Comparison of ENCODE assay signal across 1 cellular context in the genomic region with DNA sequence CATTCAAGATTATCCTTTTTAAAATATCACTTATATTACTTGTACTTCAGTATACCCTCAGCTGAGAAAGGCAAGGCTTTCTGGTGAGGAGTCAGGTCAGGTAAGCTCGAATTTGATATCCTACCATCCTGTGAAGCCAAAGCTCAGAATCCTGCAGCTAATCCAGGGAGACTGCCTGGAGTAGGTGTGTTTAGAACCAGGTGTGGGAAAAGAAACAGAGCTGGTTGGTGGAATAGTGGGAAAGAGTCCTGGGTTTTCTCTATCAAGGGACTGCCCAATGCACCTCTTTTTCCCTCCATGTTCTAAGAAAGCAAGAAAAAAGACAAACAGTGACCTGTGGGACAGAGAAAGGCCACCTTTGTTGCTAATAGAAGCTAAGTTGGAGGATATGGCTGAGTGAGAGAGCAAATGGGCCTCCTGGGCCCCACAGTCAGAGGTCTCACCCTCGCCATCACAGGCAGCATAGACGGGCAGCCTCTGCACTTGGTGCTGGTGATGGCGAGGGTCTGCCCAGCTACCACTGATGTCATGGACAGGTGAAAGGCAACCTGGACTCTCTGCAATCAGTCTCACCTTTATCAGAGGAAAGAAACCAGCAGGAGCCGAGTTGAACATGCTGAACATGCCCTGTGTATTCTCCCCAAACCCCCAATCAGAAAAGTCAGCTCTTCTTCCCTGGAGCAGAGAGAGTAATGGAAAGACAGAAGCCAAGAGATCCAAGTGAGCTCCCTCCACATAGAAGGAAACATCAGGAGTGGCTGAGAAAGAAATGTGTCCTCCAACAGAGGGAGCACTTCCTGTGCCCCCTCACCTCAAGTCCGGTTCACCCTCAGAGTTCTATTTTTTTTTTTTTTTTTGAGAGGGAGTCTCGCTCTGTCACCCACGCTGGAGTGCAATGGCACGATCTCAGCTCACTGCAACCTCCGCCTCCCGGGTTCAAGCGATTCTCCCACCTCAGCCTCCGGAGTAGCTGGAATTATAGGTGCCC.
A peak's percentile ranks its signal among the peaks of the same experiment; 100 is the strongest.
TF ChIP-seq lines count a peak whose summit lies in the region.

No MANE protein-coding gene starts in this region.

TF ChIP-seq in K562, 482 proteins besides CTCF, POLR2A, EP300 and RAD21:
- no peak for TF ChIP-seq NR4A1 (CRISPR knock-in tag; IDR thresholded peaks at IDR 0.05)
- no peak for TF ChIP-seq NR4A1 (tag; IDR thresholded peaks at IDR 0.05)
- no peak for TF ChIP-seq ZNF609 (CRISPR knock-in tag; IDR thresholded peaks at IDR 0.05; ENCODE audit: borderline replicate concordance)
- TF ChIP-seq, protein P1, sequence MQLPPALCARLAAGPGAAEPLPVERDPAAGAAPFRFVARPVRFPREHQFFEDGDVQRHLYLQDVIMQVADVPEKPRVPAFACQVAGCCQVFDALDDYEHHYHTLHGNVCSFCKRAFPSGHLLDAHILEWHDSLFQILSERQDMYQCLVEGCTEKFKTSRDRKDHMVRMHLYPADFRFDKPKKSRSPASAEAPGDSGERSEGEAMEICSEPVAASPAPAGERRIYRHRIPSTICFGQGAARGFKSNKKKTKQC (CRISPR knock-in tag; IDR thresholded peaks at IDR 0.05): no peak
- TF ChIP-seq ZNF431 (CRISPR knock-in tag; IDR thresholded peaks at IDR 0.05): no peak
- TF ChIP-seq ZNF384 (IDR thresholded peaks at IDR 0.05; ENCODE audit: low read depth, low read length): 0 out of 2 replicates have a peak, but pooled peaks have one; percentile 25
- TF ChIP-seq ZNF311 (CRISPR knock-in tag; IDR thresholded peaks at IDR 0.05): no peak
- TF ChIP-seq GABPB2 (CRISPR knock-in tag; conservative IDR thresholded peaks at IDR 0.05): no peak
- TF ChIP-seq ZFP36 (IDR thresholded peaks at IDR 0.05; ENCODE audit: low read depth, low read length, partially characterized antibody): peak; percentile 56
